Comparison of ENCODE assay signal across 18 cellular contexts in genomic region chr2:38203455-38203810, GRCh38.
"Had no signal": no experiment of that assay in that cellular context is flagged by ENCODE, and none has a peak within 500 bp of the region (broad histone marks: within the 10 kb centered on the region; RNA-seq: fewer than 3 reads in every experiment).

No MANE protein-coding gene starts in this region.

- H3K4me3 ChIP-seq: lung, ovary, suprapubic skin, thyroid gland, upper lobe of left lung, vagina had no signal

- FAIRE-seq: small intestine had no signal

- H3K27ac ChIP-seq: ovary, suprapubic skin, thyroid gland, upper lobe of left lung, vagina had no signal

- DNase-seq: effector memory CD4-positive, alpha-beta T cell; foreskin fibroblast; hippocampal formation; left colon; left ventricle myocardium superior; naive thymus-derived CD4-positive, alpha-beta T cell; nephron progenitor cell; ovary; right cardiac atrium; small intestine; stimulated activated CD4-positive, alpha-beta T cell treated with anti-CD3 and anti-CD28 coated beads, Interleukin-2, amount 100 ng/mL, for 48 hours; stimulated activated naive CD8-positive, alpha-beta T cell treated with anti-CD3 and anti-CD28 coated beads, Interleukin-15, Interleukin-2, amounts not matched to agents 100 U/mL and 50 U/mL, for 24 hours; thyroid gland; upper lobe of left lung had no signal

- H3K4me1 ChIP-seq: suprapubic skin, thyroid gland, upper lobe of left lung, vagina had no signal

- H3K9me3 ChIP-seq: ovary, suprapubic skin, thyroid gland, upper lobe of left lung, vagina had no signal

- H3K4me3 Mint-ChIP-seq: naive thymus-derived CD4-positive, alpha-beta T cell; nephron progenitor cell had no signal

- H3K36me3 Mint-ChIP-seq: naive thymus-derived CD4-positive, alpha-beta T cell had no signal

- H3K27me3 ChIP-seq: ovary, suprapubic skin, thyroid gland, upper lobe of left lung, vagina had no signal

- H3K27ac Mint-ChIP-seq: naive thymus-derived CD4-positive, alpha-beta T cell; nephron progenitor cell had no signal

- H3K9me3 Mint-ChIP-seq: naive thymus-derived CD4-positive, alpha-beta T cell had no signal

- H3K36me3 ChIP-seq: ovary, suprapubic skin, thyroid gland, upper lobe of left lung, vagina had no signal

- ATAC-seq: esophagus mucosa; left colon; left ventricle myocardium superior; naive thymus-derived CD4-positive, alpha-beta T cell; right cardiac atrium; stimulated activated naive CD8-positive, alpha-beta T cell treated with anti-CD3 and anti-CD28 coated beads, Interleukin-15, Interleukin-2, amounts not matched to agents 100 U/mL and 50 U/mL, for 24 hours had no signal
